Comparison of ENCODE assay signal across 1 cellular context in genomic region chr3:136250862-136251460, GRCh38.
TF ChIP-seq lines count a peak whose summit lies in the region.

No MANE protein-coding gene starts in this region.

TF ChIP-seq in HepG2, 621 proteins besides CTCF, POLR2A, EP300 and RAD21 (continued from another document and continues in another):
- TF ChIP-seq DZIP1 (CRISPR knock-in tag; IDR thresholded peaks at IDR 0.05) (peak; percentile 70; the same call in 1 of the 2 replicates), ZNF329 (CRISPR knock-in tag; IDR thresholded peaks at IDR 0.05; ENCODE audit: low read depth) (peak; percentile 78), POLR2G (IDR thresholded peaks at IDR 0.05; ENCODE audit: low read depth, low read length) (no peak), DDIT3 (CRISPR knock-in tag; IDR thresholded peaks at IDR 0.05) (no peak), ZBTB34 (CRISPR knock-in tag; IDR thresholded peaks at IDR 0.05) (peak; percentile 85), SALL2 (CRISPR knock-in tag; IDR thresholded peaks at IDR 0.05) (peak; percentile 80), ZNF574 (CRISPR knock-in tag; IDR thresholded peaks at IDR 0.05) (peak; percentile 85; the same call in 1 of the 2 replicates), E2F2 (CRISPR knock-in tag; IDR thresholded peaks at IDR 0.05; ENCODE audit: borderline replicate concordance) (peak; percentile 85; the same call in 1 of the 2 replicates), ZNF251 (CRISPR knock-in tag; IDR thresholded peaks at IDR 0.05) (peak; percentile 98), RARG (CRISPR knock-in tag; IDR thresholded peaks at IDR 0.05; ENCODE audit: low read depth) (peak; percentile 94), THAP11 (CRISPR knock-in tag; IDR thresholded peaks at IDR 0.05) (no peak; the same call in 1 of the 2 replicates), ELF1 (CRISPR knock-in tag; IDR thresholded peaks at IDR 0.05) (no peak; the same call in 1 of the 2 replicates), ZZZ3 (CRISPR knock-in tag; IDR thresholded peaks at IDR 0.05; ENCODE audit: borderline replicate concordance) (peak; percentile 59; the same call in 1 of the 2 replicates), NR3C1 (CRISPR knock-in tag; IDR thresholded peaks at IDR 0.05) (no peak), ARID5B (CRISPR knock-in tag; IDR thresholded peaks at IDR 0.05) (0 out of 2 replicates have a peak, but pooled peaks have one; percentile 35), KLF15 (CRISPR knock-in tag; IDR thresholded peaks at IDR 0.05; ENCODE audit: borderline replicate concordance) (peak; percentile 87; the same call in 1 of the 2 replicates), ZNF589 (CRISPR knock-in tag; conservative IDR thresholded peaks at IDR 0.05) (peak; percentile 91; the same call in 1 of the 2 replicates), ZNF740 (CRISPR knock-in tag; IDR thresholded peaks at IDR 0.05) (peak; percentile 60; the same call in 1 of the 2 replicates), CCAR2 (optimal IDR thresholded peaks at IDR 0.05; ENCODE audit: low read depth, low read length) (no peak), NR2C2 (CRISPR knock-in tag; IDR thresholded peaks at IDR 0.05; ENCODE audit: borderline replicate concordance) (peak; percentile 23; the same call in 1 of the 2 replicates), PHF5A (CRISPR knock-in tag; IDR thresholded peaks at IDR 0.05; ENCODE audit: low read depth, unreplicated experiment) (no peak), U2AF1 (optimal IDR thresholded peaks at IDR 0.05; ENCODE audit: low read depth, low read length) (no peak), ZNF879 (CRISPR knock-in tag; IDR thresholded peaks at IDR 0.05) (peak; percentile 85; the same call in 1 of the 2 replicates), FOXM1 (CRISPR knock-in tag; IDR thresholded peaks at IDR 0.05) (peak; percentile 78; the same call in 1 of the 2 replicates), TOE1 (CRISPR knock-in tag; IDR thresholded peaks at IDR 0.05) (no peak), HNF4G (IDR thresholded peaks at IDR 0.05; ENCODE audit: borderline replicate concordance, low read depth, low read length) (no peak), HNF4G (CRISPR knock-in tag; IDR thresholded peaks at IDR 0.05; ENCODE audit: borderline replicate concordance, low read depth) (no peak), PITX1 (CRISPR knock-in tag; IDR thresholded peaks at IDR 0.05) (peak; percentile 74; the same call in 1 of the 2 replicates), ZNF292 (CRISPR knock-in tag; IDR thresholded peaks at IDR 0.05; ENCODE audit: borderline replicate concordance, low read depth) (no peak), BRD4 (CRISPR knock-in tag; IDR thresholded peaks at IDR 0.05) (peak; percentile 88; the same call in 1 of the 2 replicates), NFE2 (CRISPR knock-in tag; IDR thresholded peaks at IDR 0.05) (no peak), DMAP1 (CRISPR knock-in tag; IDR thresholded peaks at IDR 0.05) (peak; percentile 59; the same call in 1 of the 2 replicates), ZNF12 (CRISPR knock-in tag; IDR thresholded peaks at IDR 0.05) (peak; percentile 74; the same call in 1 of the 2 replicates), SIN3A (IDR thresholded peaks at IDR 0.05; ENCODE audit: borderline replicate concordance, low read depth, low read length) (no peak), ZFP36L2 (CRISPR knock-in tag; IDR thresholded peaks at IDR 0.05) (no peak), MAFF (IDR thresholded peaks at IDR 0.05; ENCODE audit: low read depth, low read length) (no peak), ZNF30 (CRISPR knock-in tag; IDR thresholded peaks at IDR 0.05) (peak; percentile 91; the same call in 1 of the 2 replicates), NCOR1 (IDR thresholded peaks at IDR 0.05; ENCODE audit: borderline replicate concordance, low read length) (no peak), ZBTB2 (CRISPR knock-in tag; IDR thresholded peaks at IDR 0.05; ENCODE audit: low read depth) (peak; percentile 71; the same call in 1 of the 2 replicates), SNAPC2 (CRISPR knock-in tag; IDR thresholded peaks at IDR 0.05) (peak; percentile 78; the same call in 1 of the 2 replicates), ZNF850 (CRISPR knock-in tag; conservative IDR thresholded peaks at IDR 0.05) (no peak), SMYD3 (CRISPR knock-in tag; IDR thresholded peaks at IDR 0.05) (peak; percentile 75; the same call in 1 of the 2 replicates), HNF1A (IDR thresholded peaks at IDR 0.05; ENCODE audit: low read depth) (no peak), HNF1A (CRISPR knock-in tag; IDR thresholded peaks at IDR 0.05; ENCODE audit: borderline replicate concordance) (peak; percentile 67), ZNF782 (CRISPR knock-in tag; IDR thresholded peaks at IDR 0.05; ENCODE audit: borderline replicate concordance) (peak; percentile 86; the same call in 1 of the 2 replicates), SSRP1 (CRISPR knock-in tag; IDR thresholded peaks at IDR 0.05) (peak; percentile 38; the same call in 1 of the 2 replicates), SKI (IDR thresholded peaks at IDR 0.05; ENCODE audit: partially characterized antibody) (no peak)
